In genomic region chr15:79769081-79769481, GRCh38 we compare ENCODE assay signal across 9 cellular contexts.
DNase-seq lines count a peak whose midpoint lies in the region; ATAC-seq, FAIRE-seq and TF ChIP-seq lines count a peak whose summit lies in the region.
"Had no signal": no experiment of that assay in that cellular context is flagged by ENCODE, and none has a peak within 500 bp of the region (broad histone marks: within the 10 kb centered on the region; RNA-seq: fewer than 3 reads in every experiment).

No MANE protein-coding gene starts in this region.

- no peak overlapping the region for H3K4me3 ChIP-seq in kidney (ENCODE audit: low read length in 2 of 2)

- no peaks in the 10 kb centered on the region for H3K9me3 ChIP-seq in kidney (ENCODE audit: control insufficient read depth in 1 of 2, low read length in 2 of 2)

- no peak overlapping the region for H3K9ac ChIP-seq in kidney (ENCODE audit: low read length in 2 of 2)

- intact Hi-C loops in kidney (cut with DNase I) = no loop called here

- no peaks in the 10 kb centered on the region for H3K36me3 ChIP-seq in kidney (ENCODE audit: control insufficient read depth in 1 of 2, insufficient read depth in 2 of 2, low read length in 2 of 2)

- no peak overlapping the region for H3K27ac ChIP-seq in kidney (ENCODE audit: low read depth in 2 of 2, low read length in 2 of 2)

- FAIRE-seq in GM18507 (lab: Jason Lieb, UNC) = peak; percentile 55
- no peak for FAIRE-seq in kidney (lab: Jason Lieb, UNC)

- no peaks in the 10 kb centered on the region for H3K4me1 ChIP-seq in kidney (ENCODE audit: control insufficient read depth in 1 of 2, insufficient read depth in 1 of 2, low read depth in 1 of 2, low read length in 2 of 2)

- DNase-seq in AG20443 (ENCODE audit: low spot score) = peak; percentile 50
- no peak for DNase-seq in GM18507 (ENCODE audit: extremely low spot score, insufficient read length, low read depth)
- peak; percentile 10 for DNase-seq in RPMI7951 (ENCODE audit: low read depth)
- peak; percentile 35 for DNase-seq in foreskin melanocyte
- no peak for DNase-seq in kidney
- no peak for DNase-seq in GM19238 (ENCODE audit: insufficient read length, low spot score)
- DNase-seq: hippocampal formation had no signal

- TF ChIP-seq CTCF in kidney (IDR thresholded peaks at IDR 0.05; ENCODE audit: borderline replicate concordance, extremely low read depth, insufficient read depth) = no peak

- ATAC-seq in GM19324 (IDR thresholded peaks at IDR 0.05; ENCODE audit: low FRiP score, unreplicated experiment) (no peak), GM21529 (IDR thresholded peaks at IDR 0.05; ENCODE audit: unreplicated experiment) (no peak)

Comparison
In these comparisons a context has a peak if more than half of its experiments do, and no peak if none do; other contexts are left out.
1. DNase-seq: peak in AG20443 (single experiment), RPMI7951 (single experiment) and foreskin melanocyte (single experiment); none in GM18507 (single experiment), kidney (single experiment) and GM19238 (single experiment).